43 cellular contexts compared by ENCODE assay signal in the genomic region with DNA sequence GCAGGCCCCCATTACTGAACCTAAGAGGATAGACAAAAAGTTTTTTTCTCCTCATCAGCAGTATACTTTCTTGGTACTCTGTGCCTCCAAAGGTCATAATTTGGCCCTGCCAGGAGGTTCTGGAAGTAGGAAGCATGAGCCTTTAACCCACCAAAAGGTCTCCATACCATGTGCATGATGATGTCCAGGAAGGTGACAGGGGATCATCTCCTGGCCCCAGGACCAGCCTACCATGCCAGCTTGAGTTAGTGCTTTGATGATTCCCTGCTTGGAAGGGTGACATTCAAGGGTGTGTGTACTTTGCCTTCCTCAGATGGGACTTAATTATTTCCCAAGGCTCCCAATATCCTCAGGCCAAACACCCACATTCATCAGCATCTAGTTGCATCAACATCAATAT. TPM values are rescaled to one million over a fixed set of nuclear protein-coding genes. Genes with fewer than 3 reads are reported as not detected.
"Had no signal": no experiment of that assay in that cellular context is flagged by ENCODE, and none has a peak within 500 bp of the region (broad histone marks: within the 10 kb centered on the region; RNA-seq: fewer than 3 reads in every experiment).

No MANE protein-coding gene starts in this region.

- H3K27ac Mint-ChIP-seq: activated naive CD4-positive, alpha-beta T cell treated with anti-CD3 and anti-CD28 coated beads for 36 hours; activated naive CD4-positive, alpha-beta T cell treated with anti-CD3 and anti-CD28 coated beads, Interleukin-2, amount 10 ng/mL, durations not matched to agents 7 days and 5 days; activated naive CD4-positive, alpha-beta T cell treated with anti-CD3 and anti-CD28 coated beads, Interleukin-2, amount 50 U/mL, for 24 hours; activated naive CD4-positive, alpha-beta T cell treated with anti-CD3 and anti-CD28 coated beads, Interleukin-2, amount 50 U/mL, for 72 hours; activated naive CD8-positive, alpha-beta T cell; activated naive CD8-positive, alpha-beta T cell treated with anti-CD3 and anti-CD28 coated beads for 36 hours; activated naive CD8-positive, alpha-beta T cell treated with anti-CD3 and anti-CD28 coated beads, Interleukin-2, amount 10 ng/mL, durations not matched to agents 7 days and 5 days; activated naive CD8-positive, alpha-beta T cell treated with anti-CD3 and anti-CD28 coated beads, Interleukin-2, amount 50 U/mL, for 24 hours; activated T-cell treated with anti-CD3 and anti-CD28 coated beads, Interleukin-2, amount 50 U/mL, for 72 hours; activated T-helper 1 cell treated with anti-CD3 and anti-CD28 coated beads, Interleukin-12 subunit alpha, Interleukin-12 subunit beta, Interleukin-2, Interleukin-4 antibody, amounts not matched to agents 30 ng/mL and 10 ng/mL and 1 ng/mL, durations not matched to agents 14 hours and 24 hours and 36 hours; activated T-helper 17 cell treated with anti-CD3 and anti-CD28 coated beads, Interleukin-2, amount 50 U/mL, for 72 hours; activated T-helper 2 cell treated with anti-CD3 and anti-CD28 coated beads, Interferon-gamma antibody, Interleukin-2, Interleukin-4, amounts not matched to agents 10 μg/mL and 5 μg/mL and 100 μg/mL, durations not matched to agents 14 hours and 24 hours and 36 hours; brain had no signal

- H3K4me1 ChIP-seq: adrenal gland, ascending aorta, body of pancreas, breast epithelium had no signal

- H3K9me3 Mint-ChIP-seq: activated naive CD4-positive, alpha-beta T cell treated with anti-CD3 and anti-CD28 coated beads for 36 hours; activated naive CD4-positive, alpha-beta T cell treated with anti-CD3 and anti-CD28 coated beads, Interleukin-2, amount 10 ng/mL, durations not matched to agents 7 days and 5 days; activated naive CD4-positive, alpha-beta T cell treated with anti-CD3 and anti-CD28 coated beads, Interleukin-2, amount 50 U/mL, for 24 hours; activated naive CD4-positive, alpha-beta T cell treated with anti-CD3 and anti-CD28 coated beads, Interleukin-2, amount 50 U/mL, for 72 hours; activated naive CD8-positive, alpha-beta T cell treated with anti-CD3 and anti-CD28 coated beads for 36 hours; activated naive CD8-positive, alpha-beta T cell treated with anti-CD3 and anti-CD28 coated beads, Interleukin-2, amount 10 ng/mL, durations not matched to agents 7 days and 5 days; activated naive CD8-positive, alpha-beta T cell treated with anti-CD3 and anti-CD28 coated beads, Interleukin-2, amount 50 U/mL, for 24 hours; activated T-cell treated with anti-CD3 and anti-CD28 coated beads, Interleukin-2, amount 50 U/mL, for 4 hours; activated T-cell treated with anti-CD3 and anti-CD28 coated beads, Interleukin-2, amount 50 U/mL, for 72 hours; activated T-helper 1 cell treated with anti-CD3 and anti-CD28 coated beads, Interleukin-12 subunit alpha, Interleukin-12 subunit beta, Interleukin-2, Interleukin-4 antibody, amounts not matched to agents 30 ng/mL and 10 ng/mL and 1 ng/mL, durations not matched to agents 14 hours and 24 hours and 36 hours; activated T-helper 17 cell treated with anti-CD3 and anti-CD28 coated beads, Interleukin-2, amount 50 U/mL, for 72 hours; activated T-helper 2 cell treated with anti-CD3 and anti-CD28 coated beads, Interferon-gamma antibody, Interleukin-2, Interleukin-4, amounts not matched to agents 10 μg/mL and 5 μg/mL and 100 μg/mL, durations not matched to agents 14 hours and 24 hours and 36 hours; brain; central memory CD8-positive, alpha-beta T cell had no signal

- H3K4me3 ChIP-seq: adrenal gland, ascending aorta, body of pancreas, breast epithelium, cardiac muscle cell had no signal

- H3K36me3 Mint-ChIP-seq: activated naive CD4-positive, alpha-beta T cell treated with anti-CD3 and anti-CD28 coated beads, Interleukin-2, amount 10 ng/mL, durations not matched to agents 7 days and 5 days; activated naive CD4-positive, alpha-beta T cell treated with anti-CD3 and anti-CD28 coated beads, Interleukin-2, amount 50 U/mL, for 24 hours; activated naive CD4-positive, alpha-beta T cell treated with anti-CD3 and anti-CD28 coated beads, Interleukin-2, amount 50 U/mL, for 72 hours; activated naive CD8-positive, alpha-beta T cell; activated naive CD8-positive, alpha-beta T cell treated with anti-CD3 and anti-CD28 coated beads for 36 hours; activated naive CD8-positive, alpha-beta T cell treated with anti-CD3 and anti-CD28 coated beads, Interleukin-2, amount 10 ng/mL, durations not matched to agents 7 days and 5 days; brain had no signal

- ATAC-seq: activated naive CD4-positive, alpha-beta T cell treated with anti-CD3 and anti-CD28 coated beads, Interleukin-2, amount 50 U/mL, for 72 hours; activated naive CD8-positive, alpha-beta T cell treated with anti-CD3 and anti-CD28 coated beads, Interleukin-2, amount 50 U/mL, for 24 hours; activated T-cell treated with anti-CD3 and anti-CD28 coated beads, Interleukin-2, amount 50 U/mL, for 4 hours; activated T-cell treated with anti-CD3 and anti-CD28 coated beads, Interleukin-2, amount 50 U/mL, for 72 hours; activated T-helper 17 cell treated with anti-CD3 and anti-CD28 coated beads, Interleukin-2, amount 50 U/mL, for 72 hours; body of pancreas had no signal

- H3K27ac ChIP-seq: adrenal gland, ascending aorta, body of pancreas, brain microvascular endothelial cell, breast epithelium, cardiac muscle cell had no signal

- H3K27me3 ChIP-seq: adrenal gland, ascending aorta, body of pancreas, brain microvascular endothelial cell, cardiac muscle cell had no signal

- H3K4me3 Mint-ChIP-seq: activated naive CD4-positive, alpha-beta T cell treated with anti-CD3 and anti-CD28 coated beads for 36 hours; activated naive CD4-positive, alpha-beta T cell treated with anti-CD3 and anti-CD28 coated beads, Interleukin-2, amount 10 ng/mL, durations not matched to agents 7 days and 5 days; activated naive CD4-positive, alpha-beta T cell treated with anti-CD3 and anti-CD28 coated beads, Interleukin-2, amount 50 U/mL, for 24 hours; activated naive CD8-positive, alpha-beta T cell; activated naive CD8-positive, alpha-beta T cell treated with anti-CD3 and anti-CD28 coated beads for 36 hours; activated naive CD8-positive, alpha-beta T cell treated with anti-CD3 and anti-CD28 coated beads, Interleukin-2, amount 10 ng/mL, durations not matched to agents 7 days and 5 days; activated naive CD8-positive, alpha-beta T cell treated with anti-CD3 and anti-CD28 coated beads, Interleukin-2, amount 50 U/mL, for 24 hours; activated T-cell treated with anti-CD3 and anti-CD28 coated beads, Interleukin-2, amount 50 U/mL, for 4 hours; activated T-cell treated with anti-CD3 and anti-CD28 coated beads, Interleukin-2, amount 50 U/mL, for 72 hours; activated T-helper 1 cell treated with anti-CD3 and anti-CD28 coated beads, Interleukin-12 subunit alpha, Interleukin-12 subunit beta, Interleukin-2, Interleukin-4 antibody, amounts not matched to agents 30 ng/mL and 10 ng/mL and 1 ng/mL, durations not matched to agents 14 hours and 24 hours and 36 hours; activated T-helper 17 cell treated with anti-CD3 and anti-CD28 coated beads, Interleukin-2, amount 50 U/mL, for 72 hours; brain; central memory CD8-positive, alpha-beta T cell had no signal

- H3K4me1 Mint-ChIP-seq: activated naive CD4-positive, alpha-beta T cell treated with anti-CD3 and anti-CD28 coated beads, Interleukin-2, amount 10 ng/mL, durations not matched to agents 7 days and 5 days; activated naive CD4-positive, alpha-beta T cell treated with anti-CD3 and anti-CD28 coated beads, Interleukin-2, amount 50 U/mL, for 24 hours; activated naive CD8-positive, alpha-beta T cell treated with anti-CD3 and anti-CD28 coated beads for 36 hours; activated naive CD8-positive, alpha-beta T cell treated with anti-CD3 and anti-CD28 coated beads, Interleukin-2, amount 10 ng/mL, durations not matched to agents 7 days and 5 days; activated naive CD8-positive, alpha-beta T cell treated with anti-CD3 and anti-CD28 coated beads, Interleukin-2, amount 50 U/mL, for 24 hours; activated T-helper 17 cell treated with anti-CD3 and anti-CD28 coated beads, Interleukin-2, amount 50 U/mL, for 72 hours; brain; central memory CD8-positive, alpha-beta T cell had no signal

- H3K27me3 Mint-ChIP-seq: brain had no signal

- H3K9me3 ChIP-seq: adrenal gland, ascending aorta, body of pancreas, breast epithelium had no signal

- H3K36me3 ChIP-seq: adrenal gland, ascending aorta, brain microvascular endothelial cell, breast epithelium, cardiac muscle cell had no signal

- DNase-seq: activated effector memory CD4-positive, alpha-beta T cell treated with anti-CD3 and anti-CD28 coated beads, Interleukin-2, amount 50 U/mL, for 16 hours; activated effector memory CD4-positive, alpha-beta T cell treated with Interleukin-2 at 50 U/mL for 16 hours; activated gamma-delta T cell; activated gamma-delta T cell treated with Interleukin-2 at 50 U/mL for 16 hours; activated naive CD4-positive, alpha-beta T cell; activated naive CD4-positive, alpha-beta T cell treated with anti-CD3 and anti-CD28 coated beads for 36 hours; activated naive CD4-positive, alpha-beta T cell treated with anti-CD3 and anti-CD28 coated beads, Interleukin-2, amount 10 ng/mL, durations not matched to agents 7 days and 5 days; activated naive CD4-positive, alpha-beta T cell treated with anti-CD3 and anti-CD28 coated beads, Interleukin-2, amount 50 U/mL, for 16 hours; activated naive CD4-positive, alpha-beta T cell treated with Interleukin-2 at 50 U/mL for 16 hours; activated naive CD8-positive, alpha-beta T cell treated with anti-CD3 and anti-CD28 coated beads for 36 hours; activated naive CD8-positive, alpha-beta T cell treated with anti-CD3 and anti-CD28 coated beads, Interleukin-2, amount 10 ng/mL, durations not matched to agents 7 days and 5 days; activated naive CD8-positive, alpha-beta T cell treated with anti-CD3 and anti-CD28 coated beads, Interleukin-2, amount 50 U/mL, for 24 hours; activated T-cell treated with anti-CD3 and anti-CD28 coated beads for 4 hours; activated T-cell treated with anti-CD3 and anti-CD28 coated beads, Interleukin-2, amount 50 U/mL, for 1 hour; activated T-cell treated with anti-CD3 and anti-CD28 coated beads, Interleukin-2, amount 50 U/mL, for 4 hours; activated T-cell treated with anti-CD3 and anti-CD28 coated beads, Interleukin-2, amount 50 U/mL, for 48 hours; activated T-cell treated with anti-CD3 and anti-CD28 coated beads, Interleukin-2, amount 50 U/mL, for 72 hours; adrenal gland; amniotic stem cell; amygdala; anterior cingulate cortex; aorta; body of pancreas; brain microvascular endothelial cell; caudate nucleus; central memory CD4-positive, alpha-beta T cell; cerebellar nuclear complex had no signal

RNA-seq across cellular contexts. Expression of gene SPRR1A, which starts 6.3 kb away (rescaled TPM):
- total RNA-seq: activated naive CD4-positive, alpha-beta T cell treated with anti-CD3 and anti-CD28 coated beads for 36 hours; activated naive CD4-positive, alpha-beta T cell treated with anti-CD3 and anti-CD28 coated beads, Interleukin-2, amount 50 U/mL, for 72 hours; activated naive CD8-positive, alpha-beta T cell treated with anti-CD3 and anti-CD28 coated beads for 36 hours; activated naive CD8-positive, alpha-beta T cell treated with anti-CD3 and anti-CD28 coated beads, Interleukin-2, amount 10 ng/mL, durations not matched to agents 7 days and 5 days; activated T-cell treated with anti-CD3 and anti-CD28 coated beads, Interleukin-2, amount 50 U/mL, for 4 hours; activated T-cell treated with anti-CD3 and anti-CD28 coated beads, Interleukin-2, amount 50 U/mL, for 72 hours; activated T-helper 1 cell treated with anti-CD3 and anti-CD28 coated beads, Interleukin-12 subunit alpha, Interleukin-12 subunit beta, Interleukin-2, Interleukin-4 antibody, amounts not matched to agents 30 ng/mL and 10 ng/mL and 1 ng/mL, durations not matched to agents 14 hours and 24 hours and 36 hours; activated T-helper 17 cell treated with anti-CD3 and anti-CD28 coated beads, Interleukin-2, amount 50 U/mL, for 72 hours; activated T-helper 2 cell treated with anti-CD3 and anti-CD28 coated beads, Interferon-gamma antibody, Interleukin-2, Interleukin-4, amounts not matched to agents 10 μg/mL and 5 μg/mL and 100 μg/mL, durations not matched to agents 14 hours and 24 hours and 36 hours; adrenal gland; aorta; ascending aorta; astrocyte; body of pancreas; breast epithelium; bronchial epithelial cell; cardiac muscle cell; cardiac septum; cerebellum had no signal
- polyA plus RNA-seq: adrenal gland, aorta, cardiac muscle cell had no signal

RNA-seq across cellular contexts. Expression of gene SPRR4, which starts 7.2 kb away (rescaled TPM):
- total RNA-seq: activated naive CD4-positive, alpha-beta T cell treated with anti-CD3 and anti-CD28 coated beads for 36 hours; activated naive CD4-positive, alpha-beta T cell treated with anti-CD3 and anti-CD28 coated beads, Interleukin-2, amount 50 U/mL, for 72 hours; activated naive CD8-positive, alpha-beta T cell treated with anti-CD3 and anti-CD28 coated beads for 36 hours; activated naive CD8-positive, alpha-beta T cell treated with anti-CD3 and anti-CD28 coated beads, Interleukin-2, amount 10 ng/mL, durations not matched to agents 7 days and 5 days; activated T-cell treated with anti-CD3 and anti-CD28 coated beads, Interleukin-2, amount 50 U/mL, for 4 hours; activated T-cell treated with anti-CD3 and anti-CD28 coated beads, Interleukin-2, amount 50 U/mL, for 72 hours; activated T-helper 1 cell treated with anti-CD3 and anti-CD28 coated beads, Interleukin-12 subunit alpha, Interleukin-12 subunit beta, Interleukin-2, Interleukin-4 antibody, amounts not matched to agents 30 ng/mL and 10 ng/mL and 1 ng/mL, durations not matched to agents 14 hours and 24 hours and 36 hours; activated T-helper 17 cell treated with anti-CD3 and anti-CD28 coated beads, Interleukin-2, amount 50 U/mL, for 72 hours; activated T-helper 2 cell treated with anti-CD3 and anti-CD28 coated beads, Interferon-gamma antibody, Interleukin-2, Interleukin-4, amounts not matched to agents 10 μg/mL and 5 μg/mL and 100 μg/mL, durations not matched to agents 14 hours and 24 hours and 36 hours; adrenal gland; aorta; ascending aorta; astrocyte; body of pancreas; breast epithelium; bronchial epithelial cell; cardiac muscle cell; cardiac septum; cerebellum had no signal
- polyA plus RNA-seq: adipose tissue, adrenal gland, aorta, cardiac muscle cell had no signal

RNA-seq across cellular contexts. Expression of gene SPRR3, which starts 23.9 kb away (rescaled TPM):
- total RNA-seq: activated naive CD4-positive, alpha-beta T cell treated with anti-CD3 and anti-CD28 coated beads for 36 hours; activated naive CD4-positive, alpha-beta T cell treated with anti-CD3 and anti-CD28 coated beads, Interleukin-2, amount 50 U/mL, for 72 hours; activated naive CD8-positive, alpha-beta T cell treated with anti-CD3 and anti-CD28 coated beads for 36 hours; activated naive CD8-positive, alpha-beta T cell treated with anti-CD3 and anti-CD28 coated beads, Interleukin-2, amount 10 ng/mL, durations not matched to agents 7 days and 5 days; activated T-cell treated with anti-CD3 and anti-CD28 coated beads, Interleukin-2, amount 50 U/mL, for 4 hours; activated T-cell treated with anti-CD3 and anti-CD28 coated beads, Interleukin-2, amount 50 U/mL, for 72 hours; activated T-helper 1 cell treated with anti-CD3 and anti-CD28 coated beads, Interleukin-12 subunit alpha, Interleukin-12 subunit beta, Interleukin-2, Interleukin-4 antibody, amounts not matched to agents 30 ng/mL and 10 ng/mL and 1 ng/mL, durations not matched to agents 14 hours and 24 hours and 36 hours; activated T-helper 17 cell treated with anti-CD3 and anti-CD28 coated beads, Interleukin-2, amount 50 U/mL, for 72 hours; activated T-helper 2 cell treated with anti-CD3 and anti-CD28 coated beads, Interferon-gamma antibody, Interleukin-2, Interleukin-4, amounts not matched to agents 10 μg/mL and 5 μg/mL and 100 μg/mL, durations not matched to agents 14 hours and 24 hours and 36 hours; body of pancreas; breast epithelium; cardiac muscle cell; cardiac septum; cerebellum had no signal
- polyA plus RNA-seq: cardiac muscle cell had no signal

RNA-seq across cellular contexts. Expression of gene SPRR5, which starts 30.6 kb away (rescaled TPM):
- total RNA-seq: activated naive CD4-positive, alpha-beta T cell treated with anti-CD3 and anti-CD28 coated beads for 36 hours; activated naive CD4-positive, alpha-beta T cell treated with anti-CD3 and anti-CD28 coated beads, Interleukin-2, amount 50 U/mL, for 72 hours; activated naive CD8-positive, alpha-beta T cell treated with anti-CD3 and anti-CD28 coated beads for 36 hours; activated naive CD8-positive, alpha-beta T cell treated with anti-CD3 and anti-CD28 coated beads, Interleukin-2, amount 10 ng/mL, durations not matched to agents 7 days and 5 days; activated T-cell treated with anti-CD3 and anti-CD28 coated beads, Interleukin-2, amount 50 U/mL, for 4 hours; activated T-cell treated with anti-CD3 and anti-CD28 coated beads, Interleukin-2, amount 50 U/mL, for 72 hours; activated T-helper 1 cell treated with anti-CD3 and anti-CD28 coated beads, Interleukin-12 subunit alpha, Interleukin-12 subunit beta, Interleukin-2, Interleukin-4 antibody, amounts not matched to agents 30 ng/mL and 10 ng/mL and 1 ng/mL, durations not matched to agents 14 hours and 24 hours and 36 hours; activated T-helper 17 cell treated with anti-CD3 and anti-CD28 coated beads, Interleukin-2, amount 50 U/mL, for 72 hours; activated T-helper 2 cell treated with anti-CD3 and anti-CD28 coated beads, Interferon-gamma antibody, Interleukin-2, Interleukin-4, amounts not matched to agents 10 μg/mL and 5 μg/mL and 100 μg/mL, durations not matched to agents 14 hours and 24 hours and 36 hours; adrenal gland; aorta; ascending aorta; astrocyte; body of pancreas; breast epithelium; bronchial epithelial cell; cardiac muscle cell; cardiac septum; cerebellum had no signal
- polyA plus RNA-seq: adipose tissue, adrenal gland, aorta, cardiac muscle cell had no signal

RNA-seq across cellular contexts. Expression of gene SPRR1B, which starts 53.4 kb away (rescaled TPM):
- total RNA-seq: activated naive CD4-positive, alpha-beta T cell treated with anti-CD3 and anti-CD28 coated beads for 36 hours; activated naive CD4-positive, alpha-beta T cell treated with anti-CD3 and anti-CD28 coated beads, Interleukin-2, amount 50 U/mL, for 72 hours; activated naive CD8-positive, alpha-beta T cell treated with anti-CD3 and anti-CD28 coated beads for 36 hours; activated naive CD8-positive, alpha-beta T cell treated with anti-CD3 and anti-CD28 coated beads, Interleukin-2, amount 10 ng/mL, durations not matched to agents 7 days and 5 days; activated T-cell treated with anti-CD3 and anti-CD28 coated beads, Interleukin-2, amount 50 U/mL, for 4 hours; activated T-cell treated with anti-CD3 and anti-CD28 coated beads, Interleukin-2, amount 50 U/mL, for 72 hours; activated T-helper 1 cell treated with anti-CD3 and anti-CD28 coated beads, Interleukin-12 subunit alpha, Interleukin-12 subunit beta, Interleukin-2, Interleukin-4 antibody, amounts not matched to agents 30 ng/mL and 10 ng/mL and 1 ng/mL, durations not matched to agents 14 hours and 24 hours and 36 hours; activated T-helper 17 cell treated with anti-CD3 and anti-CD28 coated beads, Interleukin-2, amount 50 U/mL, for 72 hours; activated T-helper 2 cell treated with anti-CD3 and anti-CD28 coated beads, Interferon-gamma antibody, Interleukin-2, Interleukin-4, amounts not matched to agents 10 μg/mL and 5 μg/mL and 100 μg/mL, durations not matched to agents 14 hours and 24 hours and 36 hours; aorta; ascending aorta; body of pancreas; breast epithelium; cardiac muscle cell; cardiac septum; cerebellum had no signal
- polyA plus RNA-seq: cardiac muscle cell had no signal
